In the genomic region with DNA sequence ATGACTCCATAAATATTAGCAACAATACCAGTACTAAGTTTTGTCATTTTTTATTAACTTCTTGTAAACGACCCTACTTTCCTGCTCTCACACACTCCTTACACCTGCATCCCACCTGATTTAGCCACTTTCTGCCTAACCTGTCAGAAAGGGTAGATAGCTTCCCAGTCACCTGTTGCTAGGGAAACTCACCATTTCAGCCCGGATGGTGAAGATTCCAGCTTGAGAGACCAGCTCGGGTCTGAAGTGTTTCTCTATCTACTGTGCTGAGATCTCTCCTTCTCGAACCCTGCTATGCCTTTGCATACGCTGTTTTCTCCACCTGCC, we compare ENCODE assay signal across 10 cellular contexts. TPM values are rescaled to one million over a fixed set of nuclear protein-coding genes. Genes with fewer than 3 reads are reported as not detected.
A peak's percentile ranks its signal among the peaks of the same experiment; 100 is the strongest.
DNase-seq lines count a peak whose midpoint lies in the region; ATAC-seq and TF ChIP-seq lines count a peak whose summit lies in the region.
"Had no signal": no experiment of that assay in that cellular context is flagged by ENCODE, and none has a peak within 500 bp of the region (broad histone marks: within the 10 kb centered on the region; RNA-seq: fewer than 3 reads in every experiment).

A gene with protein sequence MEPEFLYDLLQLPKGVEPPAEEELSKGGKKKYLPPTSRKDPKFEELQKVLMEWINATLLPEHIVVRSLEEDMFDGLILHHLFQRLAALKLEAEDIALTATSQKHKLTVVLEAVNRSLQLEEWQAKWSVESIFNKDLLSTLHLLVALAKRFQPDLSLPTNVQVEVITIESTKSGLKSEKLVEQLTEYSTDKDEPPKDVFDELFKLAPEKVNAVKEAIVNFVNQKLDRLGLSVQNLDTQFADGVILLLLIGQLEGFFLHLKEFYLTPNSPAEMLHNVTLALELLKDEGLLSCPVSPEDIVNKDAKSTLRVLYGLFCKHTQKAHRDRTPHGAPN (plus strand): TSS at position 220 of the 327 bp plus-strand sequence. CDS start 2,405 bp downstream, outside the sequence.

- ATAC-seq in HG03439 (IDR thresholded peaks at IDR 0.05; ENCODE audit: unreplicated experiment) (no peak), GM21360 (IDR thresholded peaks at IDR 0.05; ENCODE audit: unreplicated experiment) (no peak)
- ATAC-seq: Panc1 had no signal

- H3K4me2 ChIP-seq in mesenchymal stem cell (ENCODE audit: low read length, poor library complexity, severe bottlenecking), result peak within 1 kb of the TSS; percentile 18

- peak within 1 kb of the TSS; percentile 74 for H3K4me3 ChIP-seq in HL-60 (replicated peaks; ENCODE audit: insufficient read depth, low read length)
- H3K4me3 ChIP-seq in mesenchymal stem cell (ENCODE audit: insufficient read depth in 1 of 2, low read depth in 1 of 2, low read length in 2 of 2), result no peak within 1 kb of the TSS

- H3K4me1 ChIP-seq in mesenchymal stem cell (ENCODE audit: control insufficient read depth, insufficient read depth, low read depth, low read length), result peaks cover 13% of the 10 kb centered on the region

- H3K4me1 Mint-ChIP-seq in activated T-helper 2 cell treated with anti-CD3 and anti-CD28 coated beads, Interferon-gamma antibody, Interleukin-2, Interleukin-4, amounts not matched to agents 10 μg/mL and 5 μg/mL and 100 μg/mL, durations not matched to agents 14 hours and 24 hours and 36 hours (ENCODE audit: low read depth), result peaks cover 21% of the 10 kb centered on the region

- peak within 1 kb of the TSS; percentile 92 for H3K27ac Mint-ChIP-seq in activated T-helper 2 cell treated with anti-CD3 and anti-CD28 coated beads, Interferon-gamma antibody, Interleukin-2, Interleukin-4, amounts not matched to agents 10 μg/mL and 5 μg/mL and 100 μg/mL, durations not matched to agents 14 hours and 24 hours and 36 hours

- H2BK15ac ChIP-seq in mesenchymal stem cell (ENCODE audit: low read depth, poor library complexity, severe bottlenecking), result no peak within 1 kb of the TSS

- peaks cover 9% of the 10 kb centered on the region for H3K27me3 Mint-ChIP-seq in activated T-helper 2 cell treated with anti-CD3 and anti-CD28 coated beads, Interferon-gamma antibody, Interleukin-2, Interleukin-4, amounts not matched to agents 10 μg/mL and 5 μg/mL and 100 μg/mL, durations not matched to agents 14 hours and 24 hours and 36 hours (ENCODE audit: low read depth)

- H3K9me3 Mint-ChIP-seq in activated T-helper 2 cell treated with anti-CD3 and anti-CD28 coated beads, Interferon-gamma antibody, Interleukin-2, Interleukin-4, amounts not matched to agents 10 μg/mL and 5 μg/mL and 100 μg/mL, durations not matched to agents 14 hours and 24 hours and 36 hours, result no peaks in the 10 kb centered on the region

- DNase-seq in GM19240 (ENCODE audit: insufficient read length, low spot score) (peak; percentile 72), HL-60 (ENCODE audit: low read depth in 1 of 2, low spot score in 1 of 2) (peak in 1 of 2 experiments; percentile 66), mesenchymal stem cell (no peak), DMS153 (lab: John Stamatoyannopoulos, UW) (no peak), NCI-H526 treated with DMSO at 0.1 percent for 48 hours (lab: John Stamatoyannopoulos, UW) (no peak)
- DNase-seq in activated T-helper 2 cell treated with anti-CD3 and anti-CD28 coated beads, Interferon-gamma antibody, Interleukin-2, Interleukin-4, amounts not matched to agents 10 μg/mL and 5 μg/mL and 100 μg/mL, durations not matched to agents 14 hours and 24 hours and 36 hours (ENCODE audit: low spot score), result peak; percentile 30

- no peak within 1 kb of the TSS for H2BK120ac ChIP-seq in mesenchymal stem cell (ENCODE audit: low read depth, low read length)

- peak within 1 kb of the TSS; percentile 83 for H3K4me3 Mint-ChIP-seq in activated T-helper 2 cell treated with anti-CD3 and anti-CD28 coated beads, Interferon-gamma antibody, Interleukin-2, Interleukin-4, amounts not matched to agents 10 μg/mL and 5 μg/mL and 100 μg/mL, durations not matched to agents 14 hours and 24 hours and 36 hours (ENCODE audit: low read depth)

- no peak within 1 kb of the TSS for H2AK5ac ChIP-seq in mesenchymal stem cell (ENCODE audit: low read length, severe bottlenecking)

- TF ChIP-seq CTCF in HL-60 (IDR thresholded peaks at IDR 0.05; ENCODE audit: insufficient read depth, low read length), result no peak

- H3K14ac ChIP-seq in mesenchymal stem cell (ENCODE audit: low read length in 2 of 2), result no peak within 1 kb of the TSS

- H3K4ac ChIP-seq in mesenchymal stem cell (ENCODE audit: low read depth in 1 of 2, low read length in 2 of 2), result no peak within 1 kb of the TSS

- no peak within 1 kb of the TSS for H3K18ac ChIP-seq in mesenchymal stem cell (ENCODE audit: low read depth in 1 of 2, low read length in 2 of 2)

- peaks cover 24% of the 10 kb centered on the region for H3K36me3 Mint-ChIP-seq in activated T-helper 2 cell treated with anti-CD3 and anti-CD28 coated beads, Interferon-gamma antibody, Interleukin-2, Interleukin-4, amounts not matched to agents 10 μg/mL and 5 μg/mL and 100 μg/mL, durations not matched to agents 14 hours and 24 hours and 36 hours (ENCODE audit: low read depth)

- H2BK12ac ChIP-seq in mesenchymal stem cell (ENCODE audit: low read length in 2 of 2), result no peak within 1 kb of the TSS

- no peak within 1 kb of the TSS for H4K8ac ChIP-seq in mesenchymal stem cell (ENCODE audit: low read length)

- no peaks in the 10 kb centered on the region for H3K9me3 ChIP-seq in mesenchymal stem cell (ENCODE audit: control insufficient read depth, low read length)

- H2AFZ ChIP-seq in mesenchymal stem cell (ENCODE audit: low read depth, low read length), result no peak within 1 kb of the TSS

- H2BK5ac ChIP-seq in mesenchymal stem cell (ENCODE audit: low read depth, low read length, poor library complexity, severe bottlenecking), result no peak within 1 kb of the TSS

- 77% methylated on average over 5 of the region's 5 CpGs for WGBS in mesenchymal stem cell

- H3K36me3 ChIP-seq in mesenchymal stem cell (ENCODE audit: control insufficient read depth in 1 of 2, insufficient read depth in 2 of 2, low read depth in 1 of 2, low read length in 2 of 2), result no peaks in the 10 kb centered on the region

- intact Hi-C loops in activated T-helper 2 cell treated with anti-CD3 and anti-CD28 coated beads, Interferon-gamma antibody, Interleukin-2, Interleukin-4, amounts not matched to agents 10 μg/mL and 5 μg/mL and 100 μg/mL, durations not matched to agents 14 hours and 24 hours and 36 hours (cut with micrococcal nuclease), result loop anchor here (10.0 kb wide), 1 partner anchor 156 kb away; a partner anchor contains a TSS

- H3K27me3 ChIP-seq in HL-60 (ENCODE audit: insufficient read depth, poor library complexity, severe bottlenecking) (no peaks in the 10 kb centered on the region), mesenchymal stem cell (ENCODE audit: control insufficient read depth in 1 of 2, insufficient read depth in 1 of 2, low read length in 2 of 2) (peaks cover 51 to 66% of the 10 kb centered on the region in 2 experiments)

- H3K79me1 ChIP-seq in mesenchymal stem cell (replicated peaks; ENCODE audit: low read length, poor library complexity, severe bottlenecking), result no peaks in the 10 kb centered on the region

- peak within 1 kb of the TSS; percentile 97 for H3K27ac ChIP-seq in HL-60 (replicated peaks)
- H3K27ac ChIP-seq in mesenchymal stem cell (ENCODE audit: low read length, poor library complexity, severe bottlenecking), result no peak within 1 kb of the TSS

- H3K9ac ChIP-seq in mesenchymal stem cell (ENCODE audit: low read length), result no peak within 1 kb of the TSS

- H4K91ac ChIP-seq in mesenchymal stem cell (ENCODE audit: low read length), result no peak within 1 kb of the TSS

- no peak within 1 kb of the TSS for H3K23ac ChIP-seq in mesenchymal stem cell (ENCODE audit: low read length in 2 of 2)

RNA-seq across cellular contexts. Expression of the gene that starts here (rescaled TPM):
- 73.5 and 75.6 TPM in 2 replicates for total RNA-seq in activated T-helper 2 cell treated with anti-CD3 and anti-CD28 coated beads, Interferon-gamma antibody, Interleukin-2, Interleukin-4, amounts not matched to agents 10 μg/mL and 5 μg/mL and 100 μg/mL, durations not matched to agents 14 hours and 24 hours and 36 hours
- polyA plus RNA-seq in mesenchymal stem cell (2013, experiment 1 of 2), result not detected
- not detected for polyA plus RNA-seq in mesenchymal stem cell (2013, experiment 2 of 2)
- total RNA-seq: kidney epithelial cell had no signal

Comparison
In these comparisons a context has a peak if more than half of its experiments do, and no peak if none do; other contexts are left out.
1. DNase-seq: peak in GM19240 (single experiment) and activated T-helper 2 cell treated with anti-CD3 and anti-CD28 coated beads, Interferon-gamma antibody, Interleukin-2, Interleukin-4, amounts not matched to agents 10 μg/mL and 5 μg/mL and 100 μg/mL, durations not matched to agents 14 hours and 24 hours and 36 hours (single experiment); none in mesenchymal stem cell (single experiment), DMS153 (single experiment) and NCI-H526 treated with DMSO at 0.1 percent for 48 hours (single experiment).